ENCODE assay signal across 8 cellular contexts in genomic region chr2:58042486-58042970, GRCh38. TPM values are rescaled to one million over a fixed set of nuclear protein-coding genes. Genes with fewer than 3 reads are reported as not detected.
DNase-seq lines count a peak whose midpoint lies in the region; ATAC-seq and TF ChIP-seq lines count a peak whose summit lies in the region.

No MANE protein-coding gene starts in this region.

- H3K4me1 Mint-ChIP-seq in activated T-cell treated with anti-CD3 and anti-CD28 coated beads, Interleukin-2, amount 50 U/mL, for 4 hours (ENCODE audit: low read depth): peaks cover 37% of the 10 kb centered on the region
- H3K4me1 Mint-ChIP-seq in mesothelial cell of epicardium: peaks cover 39% of the 10 kb centered on the region

- intact Hi-C loops in posterior vena cava (cut with DNase I): loop anchor here in 1 of 2 donors (10.0 kb wide), 1 partner anchor 172 kb away; no protein-coding TSS in a partner anchor

- no peaks in the 10 kb centered on the region for H3K9me3 Mint-ChIP-seq in activated T-cell treated with anti-CD3 and anti-CD28 coated beads, Interleukin-2, amount 50 U/mL, for 4 hours
- peaks cover 11% of the 10 kb centered on the region for H3K9me3 Mint-ChIP-seq in mesothelial cell of epicardium

- no peak for TF ChIP-seq CTCF in mesothelial cell of epicardium (IDR thresholded peaks at IDR 0.05; ENCODE audit: unreplicated experiment)

- ATAC-seq in activated T-cell treated with anti-CD3 and anti-CD28 coated beads, Interleukin-2, amount 50 U/mL, for 4 hours: peak; percentile 3 to 5
- no peak for ATAC-seq in GM21529 (IDR thresholded peaks at IDR 0.05; ENCODE audit: unreplicated experiment)
- ATAC-seq in GM18520 (IDR thresholded peaks at IDR 0.05; ENCODE audit: unreplicated experiment): no peak
- no peak for ATAC-seq in GM18909 (IDR thresholded peaks at IDR 0.05; ENCODE audit: poor library complexity, unreplicated experiment)

- H3K27me3 Mint-ChIP-seq in activated T-cell treated with anti-CD3 and anti-CD28 coated beads, Interleukin-2, amount 50 U/mL, for 4 hours (ENCODE audit: low read depth): no peaks in the 10 kb centered on the region
- no peaks in the 10 kb centered on the region for H3K27me3 Mint-ChIP-seq in mesothelial cell of epicardium (ENCODE audit: low read depth)

- H3K36me3 Mint-ChIP-seq in activated T-cell treated with anti-CD3 and anti-CD28 coated beads, Interleukin-2, amount 50 U/mL, for 4 hours (ENCODE audit: insufficient read depth): peaks cover 3% of the 10 kb centered on the region
- H3K36me3 Mint-ChIP-seq in mesothelial cell of epicardium: peaks cover 5% of the 10 kb centered on the region

- H3K27ac Mint-ChIP-seq in mesothelial cell of epicardium: peak overlapping the region; percentile 98

- DNase-seq in GM04504 (ENCODE audit: low read depth): peak; percentile 17
- peak; percentile 24 for DNase-seq in MV-4-11 (lab: John Stamatoyannopoulos, UW)
- peak; percentile 8 for DNase-seq in activated T-cell treated with anti-CD3 and anti-CD28 coated beads, Interleukin-2, amount 50 U/mL, for 4 hours
- no peak for DNase-seq in mesothelial cell of epicardium (ENCODE audit: low spot score in 2 of 2, unreplicated experiment in 2 of 2)
- DNase-seq in posterior vena cava (ENCODE audit: low spot score): no peak

- no peak overlapping the region for H3K4me3 Mint-ChIP-seq in activated T-cell treated with anti-CD3 and anti-CD28 coated beads, Interleukin-2, amount 50 U/mL, for 4 hours
- H3K4me3 Mint-ChIP-seq in mesothelial cell of epicardium: no peak overlapping the region

RNA-seq across cellular contexts. Expression of gene VRK2, which starts 4.1 kb away (rescaled TPM):
- 10 to 100 TPM; 21.5 to 29.8 (median 25.5) TPM for total RNA-seq in activated T-cell treated with anti-CD3 and anti-CD28 coated beads, Interleukin-2, amount 50 U/mL, for 4 hours
- total RNA-seq in mesothelial cell of epicardium: 22.9 to 25.3 TPM (median 24.9 TPM) in 3 replicates
- total RNA-seq in posterior vena cava: 10 to 100 TPM; 27.7 to 41.0 TPM

Comparison
In these comparisons a context has a peak if more than half of its experiments do, and no peak if none do; other contexts are left out.
1. DNase-seq: peak in GM04504 (single experiment), MV-4-11 (single experiment) and activated T-cell treated with anti-CD3 and anti-CD28 coated beads, Interleukin-2, amount 50 U/mL, for 4 hours (single experiment); none in mesothelial cell of epicardium (0 of 2) and posterior vena cava (single experiment).
2. ATAC-seq: peak in activated T-cell treated with anti-CD3 and anti-CD28 coated beads, Interleukin-2, amount 50 U/mL, for 4 hours (2 of 2); none in GM21529 (single experiment), GM18520 (single experiment) and GM18909 (single experiment).